ENCODE assay signal across 1 cellular context in the genomic region with DNA sequence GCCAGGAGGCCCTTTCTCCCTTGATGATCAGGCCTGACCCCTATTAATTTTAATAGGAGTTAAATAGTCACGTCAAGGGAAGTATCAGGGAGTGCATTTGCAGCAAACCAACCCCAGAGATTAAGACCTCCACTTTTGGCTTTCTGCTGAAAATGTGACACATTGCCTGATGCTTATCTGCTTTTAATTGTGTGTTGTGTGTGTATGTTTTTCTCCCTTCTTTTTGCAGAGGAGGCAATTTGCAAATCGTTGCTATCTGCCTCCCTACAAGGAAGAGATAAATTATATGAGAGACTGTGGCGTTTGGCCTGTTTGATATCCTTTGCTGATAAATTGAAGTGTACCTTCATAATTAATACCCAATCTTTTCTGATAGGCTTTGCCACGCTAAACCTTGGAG.
TF ChIP-seq lines count a peak whose summit lies in the region.

No MANE protein-coding gene starts in this region.

TF ChIP-seq in GM23338, 12 proteins besides CTCF, POLR2A, EP300 and RAD21 (continued from another document):
- TF ChIP-seq, protein P1, sequence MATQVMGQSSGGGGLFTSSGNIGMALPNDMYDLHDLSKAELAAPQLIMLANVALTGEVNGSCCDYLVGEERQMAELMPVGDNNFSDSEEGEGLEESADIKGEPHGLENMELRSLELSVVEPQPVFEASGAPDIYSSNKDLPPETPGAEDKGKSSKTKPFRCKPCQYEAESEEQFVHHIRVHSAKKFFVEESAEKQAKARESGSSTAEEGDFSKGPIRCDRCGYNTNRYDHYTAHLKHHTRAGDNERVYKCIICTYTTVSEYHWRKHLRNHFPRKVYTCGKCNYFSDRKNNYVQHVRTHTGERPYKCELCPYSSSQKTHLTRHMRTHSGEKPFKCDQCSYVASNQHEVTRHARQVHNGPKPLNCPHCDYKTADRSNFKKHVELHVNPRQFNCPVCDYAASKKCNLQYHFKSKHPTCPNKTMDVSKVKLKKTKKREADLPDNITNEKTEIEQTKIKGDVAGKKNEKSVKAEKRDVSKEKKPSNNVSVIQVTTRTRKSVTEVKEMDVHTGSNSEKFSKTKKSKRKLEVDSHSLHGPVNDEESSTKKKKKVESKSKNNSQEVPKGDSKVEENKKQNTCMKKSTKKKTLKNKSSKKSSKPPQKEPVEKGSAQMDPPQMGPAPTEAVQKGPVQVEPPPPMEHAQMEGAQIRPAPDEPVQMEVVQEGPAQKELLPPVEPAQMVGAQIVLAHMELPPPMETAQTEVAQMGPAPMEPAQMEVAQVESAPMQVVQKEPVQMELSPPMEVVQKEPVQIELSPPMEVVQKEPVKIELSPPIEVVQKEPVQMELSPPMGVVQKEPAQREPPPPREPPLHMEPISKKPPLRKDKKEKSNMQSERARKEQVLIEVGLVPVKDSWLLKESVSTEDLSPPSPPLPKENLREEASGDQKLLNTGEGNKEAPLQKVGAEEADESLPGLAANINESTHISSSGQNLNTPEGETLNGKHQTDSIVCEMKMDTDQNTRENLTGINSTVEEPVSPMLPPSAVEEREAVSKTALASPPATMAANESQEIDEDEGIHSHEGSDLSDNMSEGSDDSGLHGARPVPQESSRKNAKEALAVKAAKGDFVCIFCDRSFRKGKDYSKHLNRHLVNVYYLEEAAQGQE (IDR thresholded peaks at IDR 0.05; ENCODE audit: unreplicated experiment), result no peak
- TF ChIP-seq, protein P2, sequence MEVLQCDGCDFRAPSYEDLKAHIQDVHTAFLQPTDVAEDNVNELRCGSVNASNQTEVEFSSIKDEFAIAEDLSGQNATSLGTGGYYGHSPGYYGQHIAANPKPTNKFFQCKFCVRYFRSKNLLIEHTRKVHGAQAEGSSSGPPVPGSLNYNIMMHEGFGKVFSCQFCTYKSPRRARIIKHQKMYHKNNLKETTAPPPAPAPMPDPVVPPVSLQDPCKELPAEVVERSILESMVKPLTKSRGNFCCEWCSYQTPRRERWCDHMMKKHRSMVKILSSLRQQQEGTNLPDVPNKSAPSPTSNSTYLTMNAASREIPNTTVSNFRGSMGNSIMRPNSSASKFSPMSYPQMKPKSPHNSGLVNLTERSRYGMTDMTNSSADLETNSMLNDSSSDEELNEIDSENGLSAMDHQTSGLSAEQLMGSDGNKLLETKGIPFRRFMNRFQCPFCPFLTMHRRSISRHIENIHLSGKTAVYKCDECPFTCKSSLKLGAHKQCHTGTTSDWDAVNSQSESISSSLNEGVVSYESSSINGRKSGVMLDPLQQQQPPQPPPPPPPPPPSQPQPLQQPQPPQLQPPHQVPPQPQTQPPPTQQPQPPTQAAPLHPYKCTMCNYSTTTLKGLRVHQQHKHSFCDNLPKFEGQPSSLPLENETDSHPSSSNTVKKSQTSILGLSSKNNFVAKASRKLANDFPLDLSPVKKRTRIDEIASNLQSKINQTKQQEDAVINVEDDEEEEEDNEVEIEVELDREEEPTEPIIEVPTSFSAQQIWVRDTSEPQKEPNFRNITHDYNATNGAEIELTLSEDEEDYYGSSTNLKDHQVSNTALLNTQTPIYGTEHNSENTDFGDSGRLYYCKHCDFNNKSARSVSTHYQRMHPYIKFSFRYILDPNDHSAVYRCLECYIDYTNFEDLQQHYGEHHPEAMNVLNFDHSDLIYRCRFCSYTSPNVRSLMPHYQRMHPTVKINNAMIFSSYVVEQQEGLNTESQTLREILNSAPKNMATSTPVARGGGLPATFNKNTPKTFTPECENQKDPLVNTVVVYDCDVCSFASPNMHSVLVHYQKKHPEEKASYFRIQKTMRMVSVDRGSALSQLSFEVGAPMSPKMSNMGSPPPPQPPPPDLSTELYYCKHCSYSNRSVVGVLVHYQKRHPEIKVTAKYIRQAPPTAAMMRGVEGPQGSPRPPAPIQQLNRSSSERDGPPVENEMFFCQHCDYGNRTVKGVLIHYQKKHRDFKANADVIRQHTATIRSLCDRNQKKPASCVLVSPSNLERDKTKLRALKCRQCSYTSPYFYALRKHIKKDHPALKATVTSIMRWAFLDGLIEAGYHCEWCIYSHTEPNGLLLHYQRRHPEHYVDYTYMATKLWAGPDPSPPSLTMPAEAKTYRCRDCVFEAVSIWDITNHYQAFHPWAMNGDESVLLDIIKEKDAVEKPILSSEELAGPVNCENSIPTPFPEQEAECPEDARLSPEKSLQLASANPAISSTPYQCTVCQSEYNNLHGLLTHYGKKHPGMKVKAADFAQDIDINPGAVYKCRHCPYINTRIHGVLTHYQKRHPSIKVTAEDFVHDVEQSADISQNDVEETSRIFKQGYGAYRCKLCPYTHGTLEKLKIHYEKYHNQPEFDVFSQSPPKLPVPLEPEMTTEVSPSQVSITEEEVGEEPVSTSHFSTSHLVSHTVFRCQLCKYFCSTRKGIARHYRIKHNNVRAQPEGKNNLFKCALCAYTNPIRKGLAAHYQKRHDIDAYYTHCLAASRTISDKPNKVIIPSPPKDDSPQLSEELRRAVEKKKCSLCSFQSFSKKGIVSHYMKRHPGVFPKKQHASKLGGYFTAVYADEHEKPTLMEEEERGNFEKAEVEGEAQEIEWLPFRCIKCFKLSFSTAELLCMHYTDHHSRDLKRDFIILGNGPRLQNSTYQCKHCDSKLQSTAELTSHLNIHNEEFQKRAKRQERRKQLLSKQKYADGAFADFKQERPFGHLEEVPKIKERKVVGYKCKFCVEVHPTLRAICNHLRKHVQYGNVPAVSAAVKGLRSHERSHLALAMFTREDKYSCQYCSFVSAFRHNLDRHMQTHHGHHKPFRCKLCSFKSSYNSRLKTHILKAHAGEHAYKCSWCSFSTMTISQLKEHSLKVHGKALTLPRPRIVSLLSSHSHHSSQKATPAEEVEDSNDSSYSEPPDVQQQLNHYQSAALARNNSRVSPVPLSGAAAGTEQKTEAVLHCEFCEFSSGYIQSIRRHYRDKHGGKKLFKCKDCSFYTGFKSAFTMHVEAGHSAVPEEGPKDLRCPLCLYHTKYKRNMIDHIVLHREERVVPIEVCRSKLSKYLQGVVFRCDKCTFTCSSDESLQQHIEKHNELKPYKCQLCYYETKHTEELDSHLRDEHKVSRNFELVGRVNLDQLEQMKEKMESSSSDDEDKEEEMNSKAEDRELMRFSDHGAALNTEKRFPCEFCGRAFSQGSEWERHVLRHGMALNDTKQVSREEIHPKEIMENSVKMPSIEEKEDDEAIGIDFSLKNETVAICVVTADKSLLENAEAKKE (CRISPR knock-in tag; IDR thresholded peaks at IDR 0.05), result no peak
- TF ChIP-seq NANOG (IDR thresholded peaks at IDR 0.05; ENCODE audit: borderline replicate concordance) (no peak), ZNF331 (CRISPR knock-in tag; IDR thresholded peaks at IDR 0.05; ENCODE audit: low read depth) (no peak)
- TF ChIP-seq, protein P3, sequence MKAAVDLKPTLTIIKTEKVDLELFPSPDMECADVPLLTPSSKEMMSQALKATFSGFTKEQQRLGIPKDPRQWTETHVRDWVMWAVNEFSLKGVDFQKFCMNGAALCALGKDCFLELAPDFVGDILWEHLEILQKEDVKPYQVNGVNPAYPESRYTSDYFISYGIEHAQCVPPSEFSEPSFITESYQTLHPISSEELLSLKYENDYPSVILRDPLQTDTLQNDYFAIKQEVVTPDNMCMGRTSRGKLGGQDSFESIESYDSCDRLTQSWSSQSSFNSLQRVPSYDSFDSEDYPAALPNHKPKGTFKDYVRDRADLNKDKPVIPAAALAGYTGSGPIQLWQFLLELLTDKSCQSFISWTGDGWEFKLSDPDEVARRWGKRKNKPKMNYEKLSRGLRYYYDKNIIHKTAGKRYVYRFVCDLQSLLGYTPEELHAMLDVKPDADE (IDR thresholded peaks at IDR 0.05), result no peak
